ENCODE assay signal across 15 cellular contexts in the genomic region with DNA sequence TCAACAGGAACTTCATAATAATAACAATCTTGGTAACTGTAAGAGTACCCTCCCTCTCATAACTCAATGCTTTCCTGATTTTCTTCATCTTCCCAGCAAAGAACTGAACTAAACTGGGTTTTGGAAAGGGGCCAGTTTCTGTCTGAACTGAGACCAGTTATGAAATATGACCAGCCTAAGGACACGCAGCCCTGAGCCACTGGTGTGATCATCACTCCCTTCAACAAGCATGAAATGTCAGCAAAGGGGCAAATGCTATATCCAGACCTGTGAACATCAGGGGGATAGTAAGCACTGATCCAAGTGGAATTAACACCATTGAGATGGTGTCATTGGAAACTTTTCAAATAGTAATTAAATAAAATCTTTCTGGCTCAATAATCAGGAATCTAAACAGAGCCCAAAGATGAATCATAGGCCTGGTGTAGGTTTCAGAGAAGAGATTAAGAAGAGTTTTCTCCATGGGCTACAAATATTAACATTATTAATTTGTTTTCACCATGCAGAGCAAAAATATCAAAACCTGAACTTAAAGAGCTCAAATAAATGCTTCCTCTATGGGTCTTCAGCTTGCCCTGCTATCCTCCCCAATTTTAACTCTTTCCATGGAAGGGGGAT.
A peak's percentile ranks its signal among the peaks of the same experiment; 100 is the strongest.
DNase-seq lines count a peak whose midpoint lies in the region; ATAC-seq and TF ChIP-seq lines count a peak whose summit lies in the region.
"Had no signal": no experiment of that assay in that cellular context is flagged by ENCODE, and none has a peak within 500 bp of the region (broad histone marks: within the 10 kb centered on the region; RNA-seq: fewer than 3 reads in every experiment).

No MANE protein-coding gene starts in this region.

- no peaks in the 10 kb centered on the region for H3K36me3 ChIP-seq in adipocyte (ENCODE audit: control insufficient read depth, insufficient read depth, low read length, severe bottlenecking)
- H3K36me3 ChIP-seq in osteoblast (ENCODE audit: insufficient read depth, low read length): no peaks in the 10 kb centered on the region

- ATAC-seq in GM19463 (IDR thresholded peaks at IDR 0.05; ENCODE audit: unreplicated experiment): no peak
- ATAC-seq: activated T-helper 17 cell treated with anti-CD3 and anti-CD28 coated beads, Interleukin-2, amount 50 U/mL, for 72 hours had no signal

- H3K4me2 ChIP-seq in osteoblast (ENCODE audit: insufficient read depth, low read length): peak overlapping the region; percentile 14

- peaks cover 12% of the 10 kb centered on the region for H4K20me1 ChIP-seq in osteoblast (ENCODE audit: insufficient read depth, low read length)

- H3K4me1 ChIP-seq in adipocyte (ENCODE audit: control insufficient read depth, insufficient read depth, low read length): peaks cover 24% of the 10 kb centered on the region
- peaks cover 13% of the 10 kb centered on the region for H3K4me1 ChIP-seq in osteoblast (ENCODE audit: insufficient read depth, low read length)

- no peak overlapping the region for H3K9ac ChIP-seq in adipocyte (ENCODE audit: low read length)

- peaks cover 23% of the 10 kb centered on the region for H3K79me2 ChIP-seq in osteoblast (ENCODE audit: insufficient read depth, low read length)

- no peaks in the 10 kb centered on the region for H3K27me3 ChIP-seq in adipocyte (replicated peaks; ENCODE audit: control insufficient read depth, insufficient read depth, low read length)
- no peaks in the 10 kb centered on the region for H3K27me3 ChIP-seq in osteoblast (ENCODE audit: insufficient read depth, low read length)

- H2AFZ ChIP-seq in osteoblast (ENCODE audit: low read length): no peak overlapping the region

- DNase-seq in EH (ENCODE audit: low read depth) (peak; percentile 27), adipocyte (ENCODE audit: low read depth) (peak; percentile 58), fibroblast of pulmonary artery (ENCODE audit: low read depth) (peak; percentile 78), osteoblast (ENCODE audit: insufficient read length, low spot score, missing footprints) (peak; percentile 26), NCI-H510A (lab: John Stamatoyannopoulos, UW) (no peak), H4 (ENCODE audit: low spot score) (no peak), GOT3 (lab: John Stamatoyannopoulos, UW) (no peak)
- DNase-seq: activated CD4-positive, alpha-beta T cell treated with anti-CD3 and anti-CD28 coated beads for 48 hours; AML-193; DND-41; H7; kidney; NCI-H1417 had no signal

- H3K9me3 ChIP-seq in adipocyte (ENCODE audit: control insufficient read depth, low read length) (no peaks in the 10 kb centered on the region), osteoblast (ENCODE audit: low read depth, low read length) (no peaks in the 10 kb centered on the region)

- H3K27ac ChIP-seq in osteoblast (ENCODE audit: low read depth, low read length): no peak overlapping the region

- TF ChIP-seq CTCF in fibroblast of pulmonary artery (IDR thresholded peaks at IDR 0.05; ENCODE audit: low read length, missing control alignments): no peak
- TF ChIP-seq CTCF in osteoblast (IDR thresholded peaks at IDR 0.05; ENCODE audit: extremely low read depth, low read depth, low read length): no peak

- no peak overlapping the region for H3K4me3 ChIP-seq in adipocyte (ENCODE audit: low read length)
- H3K4me3 ChIP-seq in fibroblast of pulmonary artery (replicated peaks; ENCODE audit: low read depth, low read length): no peak overlapping the region
- no peak overlapping the region for H3K4me3 ChIP-seq in osteoblast (ENCODE audit: insufficient read depth, low read length)

Comparison
In these comparisons a context has a peak if more than half of its experiments do, and no peak if none do; other contexts are left out.
1. DNase-seq: peak in EH (single experiment), adipocyte (single experiment), fibroblast of pulmonary artery (single experiment) and osteoblast (single experiment); none in NCI-H510A (single experiment), H4 (single experiment) and GOT3 (single experiment).